In genomic region chr1:31644560-31645273, GRCh38 we compare ENCODE assay signal across 8 cellular contexts. TPM values are rescaled to one million over a fixed set of nuclear protein-coding genes. Genes with fewer than 3 reads are reported as not detected.
DNase-seq lines count a peak whose midpoint lies in the region; ATAC-seq, FAIRE-seq and TF ChIP-seq lines count a peak whose summit lies in the region.

Gene PEF1 (minus strand): TSS chr1:31644876. CDS start chr1:31644864, 12 bp downstream.

- TF ChIP-seq CTCF in AG09319 (IDR thresholded peaks at IDR 0.05; ENCODE audit: low read depth, low read length) = no peak

- peak; percentile 90 for FAIRE-seq in islet of Langerhans (lab: Jason Lieb, UNC)

- DNase-seq in AG09319 (ENCODE audit: extremely low read depth, low read depth) = peak; percentile 94
- DNase-seq in NCI-H460 (ENCODE audit: extremely low read depth, low read depth) = peak; percentile 95
- DNase-seq in activated CD4-positive, CD25-positive, alpha-beta regulatory T cell treated with anti-CD3 and anti-CD28 coated beads, Interleukin-2, amount 50 U/mL, for 72 hours = peak; percentile 99
- DNase-seq in cerebellar nuclear complex (lab: John Stamatoyannopoulos, UW) = peak; percentile 95 to 99
- peak; percentile 99 for DNase-seq in stimulated activated CD4-positive, alpha-beta T cell treated with anti-CD3 and anti-CD28 coated beads, Interleukin-12 subunit alpha, Interleukin-12 subunit beta, amount 100 ng/mL, for 4 hours

- peak; percentile 95 for ATAC-seq in GM19035 (IDR thresholded peaks at IDR 0.05; ENCODE audit: unreplicated experiment)
- ATAC-seq in HG03354 (IDR thresholded peaks at IDR 0.05; ENCODE audit: poor library complexity, severe bottlenecking, unreplicated experiment) = peak; percentile 94

RNA-seq across cellular contexts. Expression of gene PEF1, which starts in this region (rescaled TPM):
- total RNA-seq in NCI-H460 (2014; rRNA removed; shearing (Covaris generic)) = 39.9 and 44.7 TPM in 2 replicates
- polyA plus RNA-seq in NCI-H460 (2014; cell fraction: nucleus; rRNA removed) = 33.0 and 43.0 TPM in 2 replicates

Comparison
In these comparisons a context has a peak if more than half of its experiments do, and no peak if none do; other contexts are left out.
1. Peak in every context shown above with its lines: DNase-seq and ATAC-seq.